ENCODE assay signal across 11 cellular contexts in genomic region chr10:4240641-4241197, GRCh38.
DNase-seq lines count a peak whose midpoint lies in the region; ATAC-seq and TF ChIP-seq lines count a peak whose summit lies in the region.
"Had no signal": no experiment of that assay in that cellular context is flagged by ENCODE, and none has a peak within 500 bp of the region (broad histone marks: within the 10 kb centered on the region; RNA-seq: fewer than 3 reads in every experiment).

No MANE protein-coding gene starts in this region.

- H3K4me3 ChIP-seq in IMR-90 (ENCODE audit: insufficient read depth, low read depth, low read length): no peak overlapping the region
- H3K4me3 ChIP-seq in choroid plexus epithelial cell (ENCODE audit: low read depth, low read length): no peak overlapping the region
- no peak overlapping the region for H3K4me3 ChIP-seq in lower lobe of right lung
- peak overlapping the region; percentile 78 for H3K4me3 ChIP-seq in thoracic aorta
- H3K4me3 ChIP-seq in BE2C (ENCODE audit: low read depth, low read length): no peak overlapping the region

- peak overlapping the region; percentile 35; the same call in 1 of the 2 replicates for H4K91ac ChIP-seq in IMR-90 (ENCODE audit: insufficient read depth, low read depth, low read length)

- dilution Hi-C loops in IMR-90 (cut with HindIII; ENCODE audit: low sequenced_read_pairs, unreplicated experiment): no loop called here

- no peaks in the 10 kb centered on the region for H3K27me3 ChIP-seq in IMR-90 (ENCODE audit: control insufficient read depth, insufficient read depth, low read length)
- H3K27me3 ChIP-seq in lower lobe of right lung (ENCODE audit: low read depth): no peaks in the 10 kb centered on the region
- H3K27me3 ChIP-seq in thoracic aorta (replicated peaks; ENCODE audit: insufficient read depth): no peaks in the 10 kb centered on the region
- no peaks in the 10 kb centered on the region for H3K27me3 ChIP-seq in BE2C

- no peaks in the 10 kb centered on the region for H3K36me3 ChIP-seq in IMR-90 (ENCODE audit: control insufficient read depth, insufficient read depth, low read length)
- no peaks in the 10 kb centered on the region for H3K36me3 ChIP-seq in lower lobe of right lung
- H3K36me3 ChIP-seq in thoracic aorta: no peaks in the 10 kb centered on the region
- H3K36me3 ChIP-seq in BE2C: no peaks in the 10 kb centered on the region

- H3K9ac ChIP-seq in IMR-90 (ENCODE audit: low read depth, low read length): peak overlapping the region; percentile 16; the same call in 1 of the 2 replicates

- TF ChIP-seq POLR2A in IMR-90 (IDR thresholded peaks at IDR 0.05; ENCODE audit: low read depth, low read length): no peak; the same call in 1 of the 2 replicates

- BruUV-seq in IMR-90 (replicated peaks; lab: Mats Ljungman, UMichigan): no TSS peak

- H2AFZ ChIP-seq in IMR-90 (replicated peaks; ENCODE audit: low read length, poor library complexity): no peak overlapping the region

- H3K27ac ChIP-seq in IMR-90 (ENCODE audit: insufficient read depth, low read length) (peak overlapping the region; percentile 67; the same call in 1 of the 2 replicates), lower lobe of right lung (peak overlapping the region; percentile 81), thoracic aorta (peak overlapping the region; percentile 93 to 98)

- H3K18ac ChIP-seq in IMR-90 (ENCODE audit: low read depth, low read length): peak overlapping the region; percentile 62

- H3K4me1 ChIP-seq in IMR-90 (ENCODE audit: control insufficient read depth, insufficient read depth, low read length) (peaks cover 9% of the 10 kb centered on the region), lower lobe of right lung (peaks cover 21% of the 10 kb centered on the region), thoracic aorta (ENCODE audit: control insufficient read depth in 1 of 2, low read depth in 2 of 2) (peaks cover 6 to 31% of the 10 kb centered on the region in 2 donors), BE2C (no peaks in the 10 kb centered on the region; the same call in 1 of the 2 replicates)

- peak overlapping the region; percentile 89 for H2BK15ac ChIP-seq in IMR-90 (ENCODE audit: low read depth, low read length)

- CTCF ChIA-PET in IMR-90 (lab: Yijun Ruan, JAX): interaction anchor here (1.5 kb wide), 1 partner anchor 416 kb away, joined by 3 read pairs; no protein-coding TSS in a partner anchor

- peak overlapping the region; percentile 95 for H2BK120ac ChIP-seq in IMR-90 (ENCODE audit: low read depth, low read length)

- TF ChIP-seq RAD21 in IMR-90 (IDR thresholded peaks at IDR 0.05; ENCODE audit: low read length): peak; percentile 22

- no peak for TF ChIP-seq CTCF in IMR-90 (conservative IDR thresholded peaks at IDR 0.05; ENCODE audit: low read depth, low read length)
- no peak for TF ChIP-seq CTCF in choroid plexus epithelial cell (conservative IDR thresholded peaks at IDR 0.05; ENCODE audit: low read depth, low read length)
- TF ChIP-seq CTCF in lower lobe of right lung (IDR thresholded peaks at IDR 0.05): no peak
- TF ChIP-seq CTCF in thoracic aorta (IDR thresholded peaks at IDR 0.05): no peak
- no peak for TF ChIP-seq CTCF in BE2C (IDR thresholded peaks at IDR 0.05; ENCODE audit: low read depth, low read length)

- peak overlapping the region; percentile 64; the same call in 1 of the 2 replicates for H3K56ac ChIP-seq in IMR-90 (ENCODE audit: extremely low read depth, insufficient read depth, low read length)

- H3K4ac ChIP-seq in IMR-90 (ENCODE audit: low read depth, low read length): peak overlapping the region; percentile 87

- peak; percentile 42 for ATAC-seq in IMR-90 (ENCODE audit: low read depth)
- ATAC-seq in lower lobe of right lung: no peak
- no peak for ATAC-seq in thoracic aorta (ENCODE audit: insufficient number of reproducible peaks, low FRiP score, low read depth)
- ATAC-seq in HG02840 (IDR thresholded peaks at IDR 0.05; ENCODE audit: low FRiP score, unreplicated experiment): no peak

- WGBS in IMR-90 (ENCODE audit: extremely low coverage in 2 of 2, insufficient read length in 1 of 2), 2 experiments: no CpG with 5 or more reads among the region's 6 CpGs

- H3K9me3 ChIP-seq in IMR-90 (ENCODE audit: control insufficient read depth, insufficient read depth, low read length) (no peaks in the 10 kb centered on the region), lower lobe of right lung (no peaks in the 10 kb centered on the region), thoracic aorta (no peaks in the 10 kb centered on the region), BE2C (no peaks in the 10 kb centered on the region)

- intact Hi-C loops in IMR-90 (cut with micrococcal nuclease): loop anchor here (5.0 to 10.0 kb wide), 6 partner anchors 388 to 1046 kb away; no protein-coding TSS in a partner anchor
- intact Hi-C loops in lower lobe of right lung (cut with DNase I): no loop called here

- H2BK20ac ChIP-seq in IMR-90 (ENCODE audit: low read depth, low read length): peak overlapping the region; percentile 96

- DNase-seq in IMR-90 (peak; percentile 96), choroid plexus epithelial cell (ENCODE audit: low read depth) (peak; percentile 81), lower lobe of right lung (no peak), thoracic aorta (ENCODE audit: low spot score) (no peak), HT-29 (ENCODE audit: low spot score) (no peak), BE2C (no peak)
- no peak for DNase-seq in activated T-cell treated with anti-CD3 and anti-CD28 coated beads, Interleukin-2, amount 50 U/mL, for 1 hour
- DNase-seq: Kasumi-1, naive B cell, NCI-H774 had no signal

- peak overlapping the region; percentile 22; the same call in 1 of the 2 replicates for H4K5ac ChIP-seq in IMR-90 (ENCODE audit: low read depth, low read length)

- H2AK5ac ChIP-seq in IMR-90 (ENCODE audit: low read depth, low read length): peak overlapping the region; percentile 79

- H3K4me2 ChIP-seq in IMR-90 (ENCODE audit: low read depth, low read length): peak overlapping the region; percentile 16; the same call in 1 of the 2 replicates

- peak overlapping the region; percentile 91 for H3K14ac ChIP-seq in IMR-90 (replicated peaks; ENCODE audit: low read depth, low read length)

- no peak overlapping the region for H2AK9ac ChIP-seq in IMR-90 (replicated peaks; ENCODE audit: low read depth, low read length, poor library complexity)

- H3K23ac ChIP-seq in IMR-90 (ENCODE audit: low read depth, low read length): peak overlapping the region; percentile 81

- H3K79me1 ChIP-seq in IMR-90 (ENCODE audit: low read depth in 1 of 2, low read length in 2 of 2): peaks cover 3 to 11% of the 10 kb centered on the region in 2 experiments; a peak in 2 of 4 replicates

- H3K9me1 ChIP-seq in IMR-90 (ENCODE audit: insufficient read depth, low read length): peaks cover 7% of the 10 kb centered on the region; the same call in 1 of the 2 replicates

- peak overlapping the region; percentile 48 to 90 for H4K8ac ChIP-seq in IMR-90 (ENCODE audit: low read depth in 2 of 2, low read length in 2 of 2)

- H4K20me1 ChIP-seq in IMR-90 (ENCODE audit: insufficient read depth, low read length): no peaks in the 10 kb centered on the region

- POLR2A ChIA-PET in IMR-90 (lab: Charles Lee; ENCODE audit: unreplicated experiment): no interaction called here

- in situ Hi-C loops in IMR-90 (cut with MboI; ENCODE audit: low sequenced_read_pairs): loop anchor here (5.0 to 10.0 kb wide), 2 partner anchors 424 to 458 kb away; no protein-coding TSS in a partner anchor

- H2BK5ac ChIP-seq in IMR-90 (ENCODE audit: low read depth, low read length, poor library complexity, severe bottlenecking): peak overlapping the region; percentile 78

TF ChIP-seq in IMR-90, 13 proteins besides CTCF, POLR2A, EP300 and RAD21:
- TF ChIP-seq MAFK (IDR thresholded peaks at IDR 0.05; ENCODE audit: low read depth, low read length) (peak; percentile 33; the same call in 1 of the 2 replicates), CEBPB (IDR thresholded peaks at IDR 0.05; ENCODE audit: low read depth, low read length) (peak; percentile 83), MAZ (IDR thresholded peaks at IDR 0.05; ENCODE audit: borderline replicate concordance, low read depth, low read length) (no peak)

Comparison
In these comparisons a context has a peak if more than half of its experiments do, and no peak if none do; other contexts are left out.
1. DNase-seq: peak in IMR-90 (single experiment) and choroid plexus epithelial cell (single experiment); none in lower lobe of right lung (single experiment), thoracic aorta (single experiment), HT-29 (single experiment), BE2C (single experiment) and activated T-cell treated with anti-CD3 and anti-CD28 coated beads, Interleukin-2, amount 50 U/mL, for 1 hour (single experiment).
2. Peak in every context shown above with its lines, with median percentiles within 50 percentile points of each other: H3K27ac ChIP-seq.